Comparison of ENCODE assay signal across 11 cellular contexts in the genomic region with DNA sequence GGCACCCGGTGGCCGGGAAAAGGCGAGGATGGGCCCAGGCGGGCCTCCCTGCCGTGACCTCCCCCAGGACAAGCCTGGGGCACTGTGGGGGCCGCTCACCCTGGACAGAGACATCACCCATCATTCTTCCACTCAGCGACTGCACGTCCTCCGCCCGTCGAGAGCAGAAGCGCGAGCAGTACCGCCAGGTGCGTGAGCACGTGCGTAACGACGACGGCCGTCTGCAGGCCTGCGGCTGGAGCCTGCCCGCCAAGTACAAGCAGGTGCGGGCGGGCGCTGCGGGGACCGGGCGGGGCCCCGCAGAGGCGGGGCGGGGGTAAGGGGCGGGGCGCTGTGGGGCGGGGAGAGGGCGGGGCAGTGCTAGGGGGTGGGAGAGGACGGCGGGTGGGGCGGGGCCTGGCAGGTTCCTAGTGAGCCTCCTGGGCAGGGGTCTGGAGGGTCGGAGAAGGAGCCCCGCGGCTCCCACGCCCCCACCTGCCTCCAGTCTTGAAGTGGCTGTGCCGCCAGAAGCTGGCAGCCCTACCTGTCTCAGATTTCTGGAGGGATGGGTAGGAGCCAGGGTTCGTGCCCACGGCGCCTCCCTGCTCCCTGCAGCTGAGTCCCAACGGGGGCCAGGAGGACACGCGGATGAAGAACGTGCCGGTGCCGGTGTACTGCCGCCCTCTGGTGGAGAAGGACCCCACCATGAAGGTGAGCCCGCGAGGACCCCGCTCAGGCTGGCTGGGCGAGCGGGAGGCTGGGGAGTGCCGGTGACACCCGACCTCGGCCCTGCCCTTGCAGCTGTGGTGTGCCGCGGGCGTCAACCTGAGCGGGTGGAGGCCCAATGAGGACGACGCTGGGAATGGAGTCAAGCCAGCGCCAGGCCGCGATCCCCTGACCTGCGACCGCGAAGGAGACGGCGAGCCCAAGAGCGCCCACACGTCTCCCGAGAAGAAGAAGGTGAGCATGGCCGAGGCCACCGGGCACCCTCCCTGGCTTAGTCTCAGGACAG. TPM values are rescaled to one million over a fixed set of nuclear protein-coding genes. Genes with fewer than 3 reads are reported as not detected.
DNase-seq lines count a peak whose midpoint lies in the region; TF ChIP-seq lines count a peak whose summit lies in the region.
"Had no signal": no experiment of that assay in that cellular context is flagged by ENCODE, and none has a peak within 500 bp of the region (broad histone marks: within the 10 kb centered on the region; RNA-seq: fewer than 3 reads in every experiment).

No MANE protein-coding gene starts in this region.

- WGBS in esophagus squamous epithelium, 2 donors, result 26 to 83% methylated on average over 6 of the region's 81 CpGs

- POLR2A ChIA-PET in AG04450 (lab: Yijun Ruan, JAX), result interaction anchor here (1.5 kb wide), 1 partner anchor 9 kb away, joined by 4 read pairs; a partner anchor contains a TSS

- no peak for TF ChIP-seq POLR2A in esophagus squamous epithelium (IDR thresholded peaks at IDR 0.05)

- H3K27ac ChIP-seq in AG04450 (ENCODE audit: low read depth, low read length) (no peak overlapping the region), brain microvascular endothelial cell (no peak overlapping the region), esophagus squamous epithelium (no peak overlapping the region)

- CTCF ChIA-PET in AG04450 (lab: Charles Lee), result interaction anchor here (0.6 kb wide), 1 partner anchor 9 kb away, joined by 3 read pairs; no protein-coding TSS in a partner anchor

- intact Hi-C loops in esophagus squamous epithelium (cut with DNase I), result no loop called here

- H3K9me3 ChIP-seq in AG04450 (ENCODE audit: control insufficient read depth, insufficient read depth, low read length), result no peaks in the 10 kb centered on the region; the same call in 1 of the 2 replicates
- no peaks in the 10 kb centered on the region for H3K9me3 ChIP-seq in esophagus squamous epithelium

- H3K27me3 ChIP-seq in AG04450 (ENCODE audit: control insufficient read depth, insufficient read depth, low read length) (no peaks in the 10 kb centered on the region), brain microvascular endothelial cell (replicated peaks) (no peaks in the 10 kb centered on the region), esophagus squamous epithelium (no peaks in the 10 kb centered on the region)

- H3K36me3 ChIP-seq in brain microvascular endothelial cell (replicated peaks) (peaks cover 80% of the 10 kb centered on the region), esophagus squamous epithelium (peaks cover 42 to 100% (median 63%) of the 10 kb centered on the region in 3 donors)

- peak; percentile 47 for TF ChIP-seq CTCF in AG04450 (IDR thresholded peaks at IDR 0.05; ENCODE audit: low read depth, low read length)
- TF ChIP-seq CTCF in HFF-Myc (IDR thresholded peaks at IDR 0.05; ENCODE audit: low read depth, low read length, missing control alignments), result peak; percentile 47
- TF ChIP-seq CTCF in brain microvascular endothelial cell (IDR thresholded peaks at IDR 0.05; ENCODE audit: low read depth, low read length, missing control alignments), result peak; percentile 76
- peak in 2 of 6 experiments; percentile 50 to 51 for TF ChIP-seq CTCF in esophagus squamous epithelium (IDR thresholded peaks at IDR 0.05)

- in situ Hi-C loops in brain microvascular endothelial cell (cut with HindIII; ENCODE audit: low pct_ligation_motif_present, low sequenced_read_pairs), result no loop called here

- no peak overlapping the region for H3K4me3 ChIP-seq in AG04450 (ENCODE audit: low read depth, low read length)
- no peak overlapping the region for H3K4me3 ChIP-seq in HFF-Myc (replicated peaks; ENCODE audit: low read depth, low read length)
- no peak overlapping the region for H3K4me3 ChIP-seq in brain microvascular endothelial cell (ENCODE audit: low read depth, low read length)
- no peak overlapping the region for H3K4me3 ChIP-seq in esophagus squamous epithelium

- DNase-seq in AG04450 (ENCODE audit: low read depth, low spot score), result no peak
- no peak for DNase-seq in HFF-Myc (ENCODE audit: extremely low read depth, low read depth)
- no peak for DNase-seq in brain microvascular endothelial cell
- peak; percentile 97 for DNase-seq in iPS-NIHi11 (ENCODE audit: low spot score)
- DNase-seq in pons (ENCODE audit: low spot score), result no peak
- DNase-seq in cerebellar nuclear complex (lab: John Stamatoyannopoulos, UW), result no peak
- no peak for DNase-seq in activated CD4-positive, CD25-positive, alpha-beta regulatory T cell (lab: John Stamatoyannopoulos, UW)
- DNase-seq in esophagus squamous epithelium (lab: John Stamatoyannopoulos, UW), result no peak
- DNase-seq: activated T-cell treated with anti-CD3 and anti-CD28 coated beads, Interleukin-2, amount 50 U/mL, for 72 hours; SHP77 treated with DMSO at 0.1 percent for 48 hours; stimulated activated naive CD8-positive, alpha-beta T cell treated with anti-CD3 and anti-CD28 coated beads, Interleukin-15, Interleukin-2, amounts not matched to agents 100 U/mL and 50 U/mL, for 24 hours had no signal

- peaks cover 0 to 28% (median 8%) of the 10 kb centered on the region in 3 donors for H3K4me1 ChIP-seq in esophagus squamous epithelium

RNA-seq across cellular contexts. Expression of a gene that starts 7.5 kb away (rescaled TPM):
- 15.6 and 25.5 TPM in 2 replicates for polyA plus RNA-seq in AG04450 (2011; rRNA removed)
- 2.0 and 2.1 TPM in 2 replicates for polyA minus RNA-seq in AG04450 (2011; rRNA and poly(A)+ RNA removed)
- total RNA-seq in esophagus squamous epithelium, result 10 to 100 TPM; 30.2 to 57.1 (median 53.6) TPM

RNA-seq across cellular contexts. Expression of a gene that starts 8.8 kb away (rescaled TPM):
- 2.4 and 3.1 TPM in 2 replicates for polyA plus RNA-seq in AG04450 (2011; rRNA removed)
- polyA minus RNA-seq in AG04450 (2011; rRNA and poly(A)+ RNA removed), result 2.4 and 2.5 TPM in 2 replicates
- 10 to 100 TPM in 2 of 4 donors, 1 to 10 TPM in 2; 8.8 to 14.4 (median 10.1) TPM for total RNA-seq in esophagus squamous epithelium

RNA-seq across cellular contexts. Expression of a gene that starts 9.1 kb away (rescaled TPM):
- 55.8 and 62.2 TPM in 2 replicates for polyA plus RNA-seq in AG04450 (2011; rRNA removed)
- 18.3 and 18.8 TPM in 2 replicates for polyA minus RNA-seq in AG04450 (2011; rRNA and poly(A)+ RNA removed)
- 100 to 1,000 TPM in 3 of 4 donors, 10 to 100 TPM in 1; 89.5 to 158 (median 114) TPM for total RNA-seq in esophagus squamous epithelium

RNA-seq across cellular contexts. Expression of a gene that starts 18.6 kb away (rescaled TPM):
- polyA plus RNA-seq in AG04450 (2011; rRNA removed), result 11.0 and 13.3 TPM in 2 replicates
- 8.1 and 8.4 TPM in 2 replicates for polyA minus RNA-seq in AG04450 (2011; rRNA and poly(A)+ RNA removed)
- 10 to 100 TPM; 27.8 to 84.5 (median 45.1) TPM for total RNA-seq in esophagus squamous epithelium

RNA-seq across cellular contexts. Expression of a gene that starts 18.9 kb away (rescaled TPM):
- 20.0 and 29.2 TPM in 2 replicates for polyA plus RNA-seq in AG04450 (2011; rRNA removed)
- polyA minus RNA-seq in AG04450 (2011; rRNA and poly(A)+ RNA removed), result 6.0 and 6.4 TPM in 2 replicates
- 10 to 100 TPM; 71.4 to 91.5 (median 79.5) TPM for total RNA-seq in esophagus squamous epithelium
